ENCODE assay signal across 1 cellular context in genomic region chr6:73508776-73509175, GRCh38.
TF ChIP-seq lines count a peak whose summit lies in the region.

No MANE protein-coding gene starts in this region.

TF ChIP-seq in H1, 55 proteins besides CTCF, POLR2A, EP300 and RAD21:
- TF ChIP-seq CEBPB (IDR thresholded peaks at IDR 0.05; ENCODE audit: low read depth, low read length) (no peak), POLR2AphosphoS5 (IDR thresholded peaks at IDR 0.05; ENCODE audit: low read depth, low read length) (peak; percentile 87; the same call in 1 of the 2 replicates)
